19 cellular contexts compared by ENCODE assay signal in genomic region chr4:148076964-148077363, GRCh38.
DNase-seq lines count a peak whose midpoint lies in the region; ATAC-seq, FAIRE-seq and TF ChIP-seq lines count a peak whose summit lies in the region.
"Had no signal": no experiment of that assay in that cellular context is flagged by ENCODE, and none has a peak within 500 bp of the region (broad histone marks: within the 10 kb centered on the region; RNA-seq: fewer than 3 reads in every experiment).

No MANE protein-coding gene starts in this region.

- H3K4me1 ChIP-seq in SJCRH30, result no peaks in the 10 kb centered on the region
- H3K4me1 ChIP-seq in psoas muscle, result peaks cover 38% of the 10 kb centered on the region
- H3K4me1 ChIP-seq in body of pancreas, result no peaks in the 10 kb centered on the region
- no peaks in the 10 kb centered on the region for H3K4me1 ChIP-seq in spleen
- H3K4me1 ChIP-seq: SJSA1 had no signal

- no peak for TF ChIP-seq POLR2A in body of pancreas (IDR thresholded peaks at IDR 0.05)
- no peak for TF ChIP-seq POLR2A in spleen (IDR thresholded peaks at IDR 0.05)
- TF ChIP-seq POLR2A in H54 (IDR thresholded peaks at IDR 0.05; ENCODE audit: low read depth, low read length), result no peak

- H3K27ac ChIP-seq in SJCRH30 (no peak overlapping the region), psoas muscle (no peak overlapping the region), body of pancreas (no peak overlapping the region), spleen (no peak overlapping the region)
- H3K27ac ChIP-seq: KMS-11, RWPE1, SJSA1 had no signal

- no peaks in the 10 kb centered on the region for H3K27me3 ChIP-seq in SJCRH30
- no peaks in the 10 kb centered on the region for H3K27me3 ChIP-seq in psoas muscle (ENCODE audit: insufficient read depth in 3 of 3, low read length in 2 of 3)
- H3K27me3 ChIP-seq in body of pancreas, result no peaks in the 10 kb centered on the region
- no peaks in the 10 kb centered on the region for H3K27me3 ChIP-seq in spleen (replicated peaks in 1 of 7)
- H3K27me3 ChIP-seq: SJSA1 had no signal

- no peak for FAIRE-seq in H54 (lab: Jason Lieb, UNC)
- FAIRE-seq: HepG2 had no signal

- H3K4me3 ChIP-seq in SJCRH30, result no peak overlapping the region
- H3K4me3 ChIP-seq in fibroblast of mammary gland (ENCODE audit: control insufficient read depth, low read depth, low read length), result no peak overlapping the region
- H3K4me3 ChIP-seq in psoas muscle, result no peak overlapping the region
- no peak overlapping the region for H3K4me3 ChIP-seq in body of pancreas
- no peak overlapping the region for H3K4me3 ChIP-seq in spleen
- H3K4me3 ChIP-seq: SJSA1 had no signal

- WGBS in psoas muscle, 3 donors, result 41 to 69% (median 43%) methylated on average over 5 of the region's 5 CpGs
- WGBS in body of pancreas, 2 donors, result 94 to 99% methylated on average over 5 of the region's 5 CpGs
- WGBS in spleen, 5 donors, result 91 to 97% (median 93%) methylated on average over 5 of the region's 5 CpGs

- intact Hi-C loops in psoas muscle (cut with DNase I) (no loop called here), body of pancreas (cut with DNase I) (no loop called here), spleen (cut with DNase I; ENCODE audit: low total_unique reads) (no loop called here)

- no peak for TF ChIP-seq CTCF in fibroblast of mammary gland (conservative IDR thresholded peaks at IDR 0.05; ENCODE audit: control insufficient read depth, insufficient read depth, low read depth, low read length)
- TF ChIP-seq CTCF in psoas muscle (IDR thresholded peaks at IDR 0.05), result no peak
- no peak for TF ChIP-seq CTCF in body of pancreas (IDR thresholded peaks at IDR 0.05)
- TF ChIP-seq CTCF in spleen (IDR thresholded peaks at IDR 0.05 in 8 of 11, conservative IDR thresholded peaks at IDR 0.05 in 3 of 11), result no peak

- ATAC-seq in psoas muscle, result peak in 3 of 4 donors; percentile 50 to 57 (median 57)
- ATAC-seq in body of pancreas, result no peak
- ATAC-seq: HepG2 had no signal

- H3K9me3 ChIP-seq in SJCRH30 (replicated peaks) (no peaks in the 10 kb centered on the region), psoas muscle (no peaks in the 10 kb centered on the region), body of pancreas (no peaks in the 10 kb centered on the region), spleen (peaks cover 0 to 48% (median 38%) of the 10 kb centered on the region in 8 donors)
- H3K9me3 ChIP-seq: SJSA1 had no signal

- peaks cover 4% of the 10 kb centered on the region; the same call in 1 of the 2 replicates for H3K36me3 ChIP-seq in SJCRH30
- peaks cover 3 to 46% of the 10 kb centered on the region in 2 donors for H3K36me3 ChIP-seq in psoas muscle (ENCODE audit: insufficient read depth in 1 of 2, low read depth in 1 of 2)
- H3K36me3 ChIP-seq in body of pancreas (replicated peaks in 1 of 2; ENCODE audit: insufficient read depth in 1 of 2, low read depth in 2 of 2), result no peaks in the 10 kb centered on the region
- H3K36me3 ChIP-seq in spleen, result peaks cover 0 to 100% (median 17%) of the 10 kb centered on the region in 6 donors

- DNase-seq in H4 (ENCODE audit: low spot score) (peak; percentile 42), SJCRH30 (peak; percentile 61 to 62), fibroblast of mammary gland (ENCODE audit: low read depth) (peak; percentile 44), psoas muscle (no peak), body of pancreas (no peak), midbrain (lab: John Stamatoyannopoulos, UW) (no peak), spleen (no peak), H54 (ENCODE audit: insufficient read length, low spot score) (no peak)
- DNase-seq: CD4-positive, CD25-positive, alpha-beta regulatory T cell; DMS53; MM.1S; NCI-H187; NCI-H226; NCI-H526; OCI-M1 had no signal

Comparison
In these comparisons a context has a peak if more than half of its experiments do, and no peak if none do; other contexts are left out.
1. DNase-seq: peak in H4 (single experiment), SJCRH30 (2 of 2) and fibroblast of mammary gland (single experiment); none in psoas muscle (0 of 2), body of pancreas (0 of 4), midbrain (single experiment), spleen (single experiment) and H54 (single experiment).